9 cellular contexts compared by ENCODE assay signal in genomic region chr1:227428803-227429202, GRCh38.
DNase-seq lines count a peak whose midpoint lies in the region; ATAC-seq, FAIRE-seq and TF ChIP-seq lines count a peak whose summit lies in the region.
"Had no signal": no experiment of that assay in that cellular context is flagged by ENCODE, and none has a peak within 500 bp of the region (broad histone marks: within the 10 kb centered on the region; RNA-seq: fewer than 3 reads in every experiment).

No MANE protein-coding gene starts in this region.

- no peak for FAIRE-seq in GM12892 (lab: Jason Lieb, UNC)

- H3K4me3 Mint-ChIP-seq in HFFc6, result peak overlapping the region; percentile 80

- H3K27ac Mint-ChIP-seq in HFFc6, result peak overlapping the region; percentile 89

- no peak overlapping the region for H3K4me2 ChIP-seq in hepatocyte

- H3K27ac ChIP-seq in VCaP, result peak overlapping the region; percentile 19; the same call in 1 of the 2 replicates
- peak overlapping the region; percentile 41 for H3K27ac ChIP-seq in hepatocyte
- peak overlapping the region; percentile 57 for H3K27ac ChIP-seq in skeletal muscle tissue (ENCODE audit: low read depth, low read length)
- H3K27ac ChIP-seq: HL-60 had no signal

- no peak for ATAC-seq in HG02798 (IDR thresholded peaks at IDR 0.05; ENCODE audit: poor library complexity, unreplicated experiment)

- no peaks in the 10 kb centered on the region; the same call in 1 of the 2 replicates for H3K36me3 Mint-ChIP-seq in HFFc6 (ENCODE audit: low read depth)

- DNase-seq in HFFc6 (peak; percentile 63), hepatocyte (ENCODE audit: low spot score) (peak; percentile 32), DMS79 treated with DMSO at 0.1 percent for 48 hours (lab: John Stamatoyannopoulos, UW) (no peak), medulla oblongata (ENCODE audit: extremely low spot score) (no peak), GM12892 (ENCODE audit: insufficient read length) (no peak)

- TF ChIP-seq CTCF in HFFc6 (IDR thresholded peaks at IDR 0.05), result no peak
- no peak for TF ChIP-seq CTCF in VCaP (conservative IDR thresholded peaks at IDR 0.05)
- no peak for TF ChIP-seq CTCF in hepatocyte (IDR thresholded peaks at IDR 0.05; ENCODE audit: poor library complexity)

- no peaks in the 10 kb centered on the region for H3K79me2 ChIP-seq in hepatocyte

- peaks cover 62% of the 10 kb centered on the region for H3K4me1 Mint-ChIP-seq in HFFc6 (ENCODE audit: low read depth)

- H3K9ac ChIP-seq in skeletal muscle tissue (ENCODE audit: low read depth in 1 of 3, low read length in 3 of 3), result no peak overlapping the region

- no peaks in the 10 kb centered on the region; the same call in 1 of the 2 replicates for H3K27me3 Mint-ChIP-seq in HFFc6 (ENCODE audit: insufficient read depth)

- no peak overlapping the region for H3K4me3 ChIP-seq in hepatocyte
- H3K4me3 ChIP-seq in skeletal muscle tissue (ENCODE audit: low read length in 3 of 3), result peak overlapping the region in 1 of 3 donors; percentile 18

- H2AFZ ChIP-seq in hepatocyte, result no peak overlapping the region

- no peaks in the 10 kb centered on the region for H4K20me1 ChIP-seq in hepatocyte (ENCODE audit: insufficient read depth, poor library complexity, severe bottlenecking)

- no peaks in the 10 kb centered on the region for H3K9me3 Mint-ChIP-seq in HFFc6

- no peaks in the 10 kb centered on the region for H3K9me2 ChIP-seq in hepatocyte (replicated peaks; ENCODE audit: insufficient read depth)

- WGBS in hepatocyte (ENCODE audit: low lambda C conversion rate, missing lambda C conversion rate), result 36% methylated on average over 4 of the region's 4 CpGs

- H3K9me3 ChIP-seq in hepatocyte (ENCODE audit: low read depth), result no peaks in the 10 kb centered on the region
- no peaks in the 10 kb centered on the region for H3K9me3 ChIP-seq in skeletal muscle tissue (ENCODE audit: control insufficient read depth in 3 of 3, low read length in 3 of 3)

- no peaks in the 10 kb centered on the region for H3K36me3 ChIP-seq in hepatocyte (replicated peaks; ENCODE audit: insufficient read depth, low read depth)
- no peaks in the 10 kb centered on the region for H3K36me3 ChIP-seq in skeletal muscle tissue (ENCODE audit: control insufficient read depth in 3 of 3, insufficient read depth in 3 of 3, low read length in 3 of 3)

- no peaks in the 10 kb centered on the region for H3K27me3 ChIP-seq in hepatocyte
- H3K27me3 ChIP-seq in skeletal muscle tissue (ENCODE audit: control insufficient read depth in 3 of 3, insufficient read depth in 3 of 3, low read length in 3 of 3), result no peaks in the 10 kb centered on the region

- TF ChIP-seq POLR2A in GM12892 (IDR thresholded peaks at IDR 0.05; ENCODE audit: low read depth, low read length), result no peak

- peaks cover 3% of the 10 kb centered on the region for H3K4me1 ChIP-seq in hepatocyte (ENCODE audit: insufficient read depth)
- H3K4me1 ChIP-seq in skeletal muscle tissue (ENCODE audit: control insufficient read depth in 3 of 3, insufficient read depth in 3 of 3, low read length in 3 of 3), result peaks cover 29% of the 10 kb centered on the region in 3 donors

Comparison
In these comparisons a context has a peak if more than half of its experiments do, and no peak if none do; other contexts are left out.
1. DNase-seq: peak in HFFc6 (single experiment) and hepatocyte (single experiment); none in DMS79 treated with DMSO at 0.1 percent for 48 hours (single experiment), medulla oblongata (single experiment) and GM12892 (single experiment).
2. Peak in every context shown above with its lines, with median percentiles within 50 percentile points of each other: H3K27ac ChIP-seq.